30 cellular contexts compared by ENCODE assay signal in genomic region chr15:33055962-33056361, GRCh38.
"Had no signal": no experiment of that assay in that cellular context is flagged by ENCODE, and none has a peak within 500 bp of the region (broad histone marks: within the 10 kb centered on the region; RNA-seq: fewer than 3 reads in every experiment).

No MANE protein-coding gene starts in this region.

- ATAC-seq: Panc1, Right ventricle myocardium inferior, T-cell had no signal

- H3K27ac ChIP-seq: PC-9, RWPE1, SJSA1, SK-N-MC had no signal

- H3K9me3 Mint-ChIP-seq: T-cell had no signal

- H3K9me3 ChIP-seq: MG63, SJSA1 had no signal

- H3K27ac Mint-ChIP-seq: T-cell had no signal

- H3K4me3 Mint-ChIP-seq: T-cell had no signal

- H3K36me3 ChIP-seq: MG63, SJSA1 had no signal

- H3K36me3 Mint-ChIP-seq: T-cell had no signal

- H3K4me3 ChIP-seq: MG63, PC-9, SJSA1, SK-N-MC had no signal

- H3K27me3 ChIP-seq: MG63, SJSA1 had no signal

- H3K4me1 ChIP-seq: SJSA1 had no signal

- DNase-seq: Kasumi-1, MG63, NCI-H1048, NCI-H1092 treated with DMSO at 0.1 percent for 48 hours, NCI-H1105 treated with DMSO at 0.1 percent for 48 hours, NCI-H1417, NCI-H1436, NCI-H146, NCI-H1694, NCI-H187, NCI-H1930, NCI-H2029 treated with DMSO at 0.1 percent for 48 hours, NCI-H2081 treated with DMSO at 0.1 percent for 48 hours, NCI-H2107, NCI-H2171, NCI-H226, NCI-H446 treated with DMSO at 0.1 percent for 48 hours, NCI-H510A, NCI-H524, NCI-H526, NCI-H774, PC-9, SHP77, SIG-M5, T-cell had no signal
